Comparison of ENCODE assay signal across 15 cellular contexts in the genomic region with DNA sequence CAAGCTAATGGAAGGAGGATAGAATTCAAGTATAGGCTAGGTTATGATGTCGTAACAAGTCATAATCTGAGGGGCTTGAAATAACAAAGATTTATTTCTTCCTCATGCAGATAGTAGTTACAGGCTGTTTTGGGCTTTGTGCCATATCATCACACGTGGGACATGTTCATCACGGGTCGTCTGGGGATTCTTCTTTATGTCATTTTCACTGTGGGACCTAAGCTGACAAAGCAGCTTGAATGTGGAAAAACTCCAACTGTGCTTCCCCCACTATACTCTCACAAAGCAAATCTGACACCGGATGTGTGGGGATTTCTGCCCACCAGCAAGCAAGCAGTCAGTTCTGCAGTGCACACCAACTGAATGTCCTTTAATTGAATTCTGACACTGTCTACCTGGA.
DNase-seq lines count a peak whose midpoint lies in the region; ATAC-seq and TF ChIP-seq lines count a peak whose summit lies in the region.
"Had no signal": no experiment of that assay in that cellular context is flagged by ENCODE, and none has a peak within 500 bp of the region (broad histone marks: within the 10 kb centered on the region; RNA-seq: fewer than 3 reads in every experiment).

No MANE protein-coding gene starts in this region.

- no peaks in the 10 kb centered on the region for H4K20me1 ChIP-seq in mammary epithelial cell (ENCODE audit: insufficient read depth, low read length)
- no peaks in the 10 kb centered on the region for H4K20me1 ChIP-seq in Karpas-422 (ENCODE audit: insufficient read depth, low read depth, low read length)

- H3K9me2 ChIP-seq in Karpas-422 (replicated peaks; ENCODE audit: insufficient read depth, low read length) = no peaks in the 10 kb centered on the region

- peak overlapping the region; percentile 91 for H3K27ac Mint-ChIP-seq in MCF 10A (ENCODE audit: low read depth, unreplicated experiment)
- H3K27ac Mint-ChIP-seq: GM23338 had no signal

- DNase-seq in MCF 10A (ENCODE audit: unreplicated experiment) (no peak), mammary epithelial cell (no peak), RPMI7951 (ENCODE audit: low read depth) (peak; percentile 24), fibroblast of mammary gland (ENCODE audit: low read depth) (peak; percentile 24), substantia nigra (lab: John Stamatoyannopoulos, UW) (no peak), Right ventricle myocardium superior (no peak), Karpas-422 (no peak), C1 segment of cervical spinal cord (lab: John Stamatoyannopoulos, UW) (no peak)
- DNase-seq: 8988T, GDM1, NCI-H1048, NCI-H1694, NCI-H2107, NCI-H748 treated with DMSO at 0.1 percent for 48 hours had no signal

- peaks cover 5% of the 10 kb centered on the region for H3K36me3 Mint-ChIP-seq in MCF 10A (ENCODE audit: insufficient read depth, unreplicated experiment)

- peaks cover 14% of the 10 kb centered on the region for H3K9me3 ChIP-seq in mammary epithelial cell (replicated peaks; ENCODE audit: insufficient read depth, low read length)
- H3K9me3 ChIP-seq in Karpas-422 (ENCODE audit: low read length) = no peaks in the 10 kb centered on the region

- POLR2A ChIA-PET in MCF 10A (lab: Yijun Ruan, JAX) = interaction anchor here (1.3 to 2.7 kb wide), 2 partner anchors 60 to 199 kb away, joined by 3 to 7 read pairs; no protein-coding TSS in a partner anchor

- in situ Hi-C loops in mammary epithelial cell (cut with MboI; ENCODE audit: low sequenced_read_pairs in 2 of 2) = no loop called here

- no peak overlapping the region for H2AFZ ChIP-seq in mammary epithelial cell (ENCODE audit: low read depth, low read length)
- no peak overlapping the region for H2AFZ ChIP-seq in Karpas-422 (ENCODE audit: low read length)
- H2AFZ ChIP-seq: GM23338 had no signal

- ATAC-seq in Right ventricle myocardium superior (ENCODE audit: poor library complexity) = no peak
- ATAC-seq: GM23338 had no signal

- intact Hi-C loops in MCF 10A (cut with micrococcal nuclease) = no loop called here
- intact Hi-C loops in mammary epithelial cell (cut with micrococcal nuclease) = loop anchor here (5.0 kb wide), 3 partner anchors 34 to 141 kb away; no protein-coding TSS in a partner anchor
- intact Hi-C loops in Right ventricle myocardium superior (cut with DNase I) = no loop called here

- no peak overlapping the region for H3K27ac ChIP-seq in mammary epithelial cell (ENCODE audit: insufficient read depth, low read depth, low read length)
- no peak overlapping the region for H3K27ac ChIP-seq in substantia nigra (ENCODE audit: low read depth, low read length, poor library complexity, severe bottlenecking)
- H3K27ac ChIP-seq in Karpas-422 (ENCODE audit: low read length) = no peak overlapping the region

- CTCF ChIA-PET in MCF 10A (lab: Yijun Ruan, JAX) = interaction anchor here (1.0 to 1.8 kb wide), 2 partner anchors 15 to 199 kb away, joined by 3 to 7 read pairs; no protein-coding TSS in a partner anchor
- CTCF ChIA-PET in mammary epithelial cell (lab: Charles Lee; ENCODE audit: low non-redundant PET) = no interaction called here

- H3K27me3 Mint-ChIP-seq in MCF 10A (ENCODE audit: insufficient read depth, unreplicated experiment) = no peaks in the 10 kb centered on the region

- no peak overlapping the region for H3K4me2 ChIP-seq in mammary epithelial cell (ENCODE audit: insufficient read depth, low read depth, low read length)
- no peak overlapping the region for H3K4me2 ChIP-seq in Karpas-422 (ENCODE audit: low read depth, low read length, poor library complexity, severe bottlenecking)
- H3K4me2 ChIP-seq: GM23338 had no signal

- H3K4me1 ChIP-seq in mammary epithelial cell (ENCODE audit: insufficient read depth, low read length) (peaks cover 43% of the 10 kb centered on the region), Karpas-422 (ENCODE audit: low read length) (no peaks in the 10 kb centered on the region)

- TF ChIP-seq CTCF in MCF 10A (IDR thresholded peaks at IDR 0.05; ENCODE audit: unreplicated experiment) = no peak
- TF ChIP-seq CTCF in mammary epithelial cell (conservative IDR thresholded peaks at IDR 0.05 in 1 of 2, IDR thresholded peaks at IDR 0.05 in 1 of 2; ENCODE audit: extremely low read depth in 1 of 2, insufficient read depth in 1 of 2, low read depth in 1 of 2, low read length in 2 of 2) = no peak
- no peak for TF ChIP-seq CTCF in fibroblast of mammary gland (conservative IDR thresholded peaks at IDR 0.05; ENCODE audit: control insufficient read depth, insufficient read depth, low read depth, low read length)

- dilution Hi-C loops in mammary epithelial cell (cut with HindIII; ENCODE audit: low sequenced_read_pairs) = loop anchor here (5.0 kb wide), 1 partner anchor 34 kb away; no protein-coding TSS in a partner anchor

- peaks cover 38% of the 10 kb centered on the region for H3K4me1 Mint-ChIP-seq in MCF 10A (ENCODE audit: insufficient read depth, unreplicated experiment)
- H3K4me1 Mint-ChIP-seq: GM23338 had no signal

- no peak overlapping the region for H3K4me3 Mint-ChIP-seq in MCF 10A (ENCODE audit: unreplicated experiment)
- H3K4me3 Mint-ChIP-seq: GM23338 had no signal

- H3K79me2 ChIP-seq in mammary epithelial cell (ENCODE audit: insufficient read depth, low read length) (no peaks in the 10 kb centered on the region), Karpas-422 (ENCODE audit: low read length) (no peaks in the 10 kb centered on the region)

- 59% methylated on average over 5 of the region's 5 CpGs for WGBS in mammary epithelial cell (ENCODE audit: low coverage, missing lambda C conversion rate)

- no peaks in the 10 kb centered on the region for H3K27me3 ChIP-seq in mammary epithelial cell (ENCODE audit: insufficient read depth, low read length)
- H3K27me3 ChIP-seq in Karpas-422 (ENCODE audit: low read length) = no peaks in the 10 kb centered on the region

- BruUV-seq in MCF 10A (replicated peaks; lab: Mats Ljungman, UMichigan) (no TSS peak), mammary epithelial cell (replicated peaks; lab: Mats Ljungman, UMichigan) (no TSS peak)

- no peak overlapping the region for H3K9ac ChIP-seq in mammary epithelial cell (ENCODE audit: insufficient read depth, low read length)
- no peak overlapping the region for H3K9ac ChIP-seq in Karpas-422 (ENCODE audit: low read length)

- no peaks in the 10 kb centered on the region for H3K9me3 Mint-ChIP-seq in MCF 10A (ENCODE audit: unreplicated experiment)
- H3K9me3 Mint-ChIP-seq: GM23338 had no signal

- H3K36me3 ChIP-seq in mammary epithelial cell (ENCODE audit: insufficient read depth, low read length) (no peaks in the 10 kb centered on the region), Karpas-422 (ENCODE audit: insufficient read depth, low read length) (no peaks in the 10 kb centered on the region)

- H3K4me3 ChIP-seq in mammary epithelial cell (replicated peaks in 1 of 3; ENCODE audit: insufficient read depth in 1 of 3, low read depth in 2 of 3, low read length in 3 of 3) = no peak overlapping the region
- H3K4me3 ChIP-seq in fibroblast of mammary gland (ENCODE audit: control insufficient read depth, low read depth, low read length) = no peak overlapping the region
- no peak overlapping the region for H3K4me3 ChIP-seq in Karpas-422 (ENCODE audit: low read length)
- H3K4me3 ChIP-seq: GM23338 had no signal

Comparison
In these comparisons a context has a peak if more than half of its experiments do, and no peak if none do; other contexts are left out.
1. DNase-seq: peak in RPMI7951 (single experiment) and fibroblast of mammary gland (single experiment); none in MCF 10A (single experiment), mammary epithelial cell (single experiment), substantia nigra (0 of 49), Right ventricle myocardium superior (single experiment), Karpas-422 (single experiment) and C1 segment of cervical spinal cord (0 of 14).